Comparison of ENCODE assay signal across 25 cellular contexts in the genomic region with DNA sequence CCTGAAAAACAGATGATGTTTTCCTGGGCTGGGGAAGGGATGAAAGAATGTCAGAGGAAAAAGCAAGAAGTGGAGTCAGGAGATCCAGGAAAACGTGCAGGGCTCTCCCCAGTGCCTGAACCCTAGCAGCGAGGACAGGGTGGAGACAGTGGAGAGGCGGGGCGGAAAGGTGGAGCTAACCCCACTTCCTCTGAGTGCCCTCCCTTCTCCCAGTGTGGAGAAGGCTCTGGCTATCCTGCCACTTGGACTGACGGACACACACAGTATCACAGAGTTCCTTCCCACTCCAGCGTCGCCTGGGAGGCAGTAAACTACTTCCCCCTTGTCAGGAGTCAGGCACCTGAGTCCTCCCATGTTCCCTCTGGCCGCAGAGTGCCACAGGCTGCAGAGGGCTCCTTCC. TPM values are rescaled to one million over a fixed set of nuclear protein-coding genes. Genes with fewer than 3 reads are reported as not detected.
DNase-seq lines count a peak whose midpoint lies in the region; ATAC-seq, FAIRE-seq and TF ChIP-seq lines count a peak whose summit lies in the region.
"Had no signal": no experiment of that assay in that cellular context is flagged by ENCODE, and none has a peak within 500 bp of the region (broad histone marks: within the 10 kb centered on the region; RNA-seq: fewer than 3 reads in every experiment).

No MANE protein-coding gene starts in this region.

- in situ Hi-C loops in HepG2 (cut with HindIII; ENCODE audit: extremely low pct_ligation_motif_present, low pct_unique_long_range_greater_than_20kb) = no loop called here

- H4K20me1 ChIP-seq in HepG2 (ENCODE audit: insufficient read depth, low read length) = no peaks in the 10 kb centered on the region

- CTCF ChIA-PET in HepG2 (lab: Yijun Ruan, JAX; ENCODE audit: low intra/inter-chr PET ratio, low total read pairs) = no interaction called here

- no peaks in the 10 kb centered on the region for H3K4me1 ChIP-seq in right lobe of liver
- no peaks in the 10 kb centered on the region for H3K4me1 ChIP-seq in HepG2 (ENCODE audit: insufficient read depth, low read length)
- no peaks in the 10 kb centered on the region for H3K4me1 ChIP-seq in gastroesophageal sphincter
- no peaks in the 10 kb centered on the region for H3K4me1 ChIP-seq in lower lobe of right lung
- H3K4me1 ChIP-seq: ascending aorta, esophagus squamous epithelium, prostate gland had no signal

- DNase-seq in right lobe of liver (no peak), HepG2 (ENCODE audit: low spot score) (no peak), lower lobe of right lung (no peak), GM19239 (ENCODE audit: insufficient read length, low spot score) (no peak), HuH-7 (ENCODE audit: low spot score) (no peak), dedifferentiated amniotic fluid mesenchymal stem cell (ENCODE audit: extremely low spot score) (no peak)
- DNase-seq: activated B cell treated with CpG ODN at 0.5 μM for 24 hours; activated CD8-positive, alpha-beta T cell treated with anti-CD3 and anti-CD28 coated beads for 36 hours; activated naive CD4-positive, alpha-beta T cell treated with anti-CD3 and anti-CD28 coated beads, Interleukin-2, amount 10 ng/mL, durations not matched to agents 7 days and 5 days; activated T-cell treated with anti-CD3 and anti-CD28 coated beads, Interleukin-2, amount 50 U/mL, for 1 hour; CD4-positive, CD25-positive, alpha-beta regulatory T cell; DMS153; effector CD4-positive, alpha-beta T cell; esophagus squamous epithelium; mesenchymal stem cell; natural killer cell; NCI-H1105 treated with DMSO at 0.1 percent for 48 hours; NCI-H526 treated with DMSO at 0.1 percent for 48 hours; PC-3 had no signal

- no peak overlapping the region for H2AFZ ChIP-seq in HepG2 (ENCODE audit: low read length)

- H3K9ac ChIP-seq in HepG2 (ENCODE audit: insufficient read depth, low read depth, low read length) = no peak overlapping the region

- TF ChIP-seq POLR2A in right lobe of liver (IDR thresholded peaks at IDR 0.05) (no peak), HepG2 (IDR thresholded peaks at IDR 0.05; ENCODE audit: insufficient read depth in 1 of 2, low read depth in 2 of 2, low read length in 2 of 2) (no peak), gastroesophageal sphincter (IDR thresholded peaks at IDR 0.05) (no peak), GM18505 (IDR thresholded peaks at IDR 0.05; ENCODE audit: borderline replicate concordance, extremely low read depth, insufficient read depth, insufficient read length) (no peak)

- POLR2A ChIA-PET in HepG2 (lab: Yijun Ruan, JAX) = no interaction called here

- H3K36me3 ChIP-seq in right lobe of liver = no peaks in the 10 kb centered on the region
- no peaks in the 10 kb centered on the region for H3K36me3 ChIP-seq in HepG2 (replicated peaks in 1 of 2; ENCODE audit: control insufficient read depth in 1 of 2, insufficient read depth in 2 of 2, low read length in 2 of 2)
- H3K36me3 ChIP-seq in gastroesophageal sphincter = no peaks in the 10 kb centered on the region
- no peaks in the 10 kb centered on the region for H3K36me3 ChIP-seq in lower lobe of right lung
- H3K36me3 ChIP-seq: ascending aorta, esophagus squamous epithelium, prostate gland had no signal

- BruUV-seq in HepG2 (replicated peaks; lab: Mats Ljungman, UMichigan) = no TSS peak

- no peak overlapping the region for H3K4me2 ChIP-seq in HepG2 (ENCODE audit: low read depth, low read length)

- H3K4me3 ChIP-seq in right lobe of liver (no peak overlapping the region), HepG2 (replicated peaks in 1 of 3; ENCODE audit: insufficient read depth in 1 of 3, low read depth in 2 of 3, low read length in 3 of 3) (no peak overlapping the region), gastroesophageal sphincter (no peak overlapping the region), lower lobe of right lung (no peak overlapping the region)
- H3K4me3 ChIP-seq: ascending aorta, esophagus squamous epithelium, prostate gland, SK-N-MC had no signal

- peak; percentile 42 to 80 (median 54) for ATAC-seq in right lobe of liver
- no peak for ATAC-seq in HepG2
- ATAC-seq in gastroesophageal sphincter = peak; percentile 43
- peak; percentile 64 to 71 for ATAC-seq in lower lobe of right lung
- ATAC-seq in GM18505 (IDR thresholded peaks at IDR 0.05; ENCODE audit: unreplicated experiment) = no peak
- ATAC-seq: activated CD8-positive, alpha-beta T cell treated with anti-CD3 and anti-CD28 coated beads for 36 hours; natural killer cell; PC-3 had no signal

- H3K27me3 ChIP-seq in right lobe of liver = no peaks in the 10 kb centered on the region
- peaks cover 0 to 14% of the 10 kb centered on the region in 2 experiments; a peak in 2 of 5 replicates for H3K27me3 ChIP-seq in HepG2 (ENCODE audit: control insufficient read depth in 1 of 2, insufficient read depth in 2 of 2, low read length in 2 of 2)
- H3K27me3 ChIP-seq in gastroesophageal sphincter = no peaks in the 10 kb centered on the region
- H3K27me3 ChIP-seq in lower lobe of right lung (ENCODE audit: low read depth) = no peaks in the 10 kb centered on the region
- H3K27me3 ChIP-seq: ascending aorta, esophagus squamous epithelium had no signal

- WGBS in right lobe of liver (ENCODE audit: insufficient coverage, low coverage, low lambda C conversion rate, missing lambda C conversion rate) = 13% methylated on average over 4 of the region's 8 CpGs
- 4% methylated on average over 4 of the region's 8 CpGs for WGBS in HepG2 (ENCODE audit: low lambda C conversion rate)
- WGBS in gastroesophageal sphincter (ENCODE audit: low coverage in 1 of 2), 2 donors = 10 to 35% methylated on average over 5 of the region's 8 CpGs

- intact Hi-C loops in right lobe of liver (cut with DNase I) = no loop called here
- intact Hi-C loops in HepG2 (cut with micrococcal nuclease; ENCODE audit: unreplicated experiment) = no loop called here
- intact Hi-C loops in lower lobe of right lung (cut with DNase I) = no loop called here

- no peaks in the 10 kb centered on the region for H3K79me2 ChIP-seq in HepG2 (ENCODE audit: insufficient read depth, low read length)

- TF ChIP-seq EP300 in HepG2 (IDR thresholded peaks at IDR 0.05; ENCODE audit: low read depth in 2 of 2, low read length in 2 of 2) (no peak), HepG2 (CRISPR knock-in tag; IDR thresholded peaks at IDR 0.05; ENCODE audit: borderline replicate concordance) (no peak), gastroesophageal sphincter (IDR thresholded peaks at IDR 0.05) (no peak)

- TF ChIP-seq CTCF in right lobe of liver (IDR thresholded peaks at IDR 0.05) = no peak
- no peak for TF ChIP-seq CTCF in HepG2 (CRISPR knock-in tag; IDR thresholded peaks at IDR 0.05)
- no peak for TF ChIP-seq CTCF in gastroesophageal sphincter (IDR thresholded peaks at IDR 0.05)
- no peak for TF ChIP-seq CTCF in lower lobe of right lung (IDR thresholded peaks at IDR 0.05)

- TF ChIP-seq RAD21 in HepG2 (CRISPR knock-in tag; IDR thresholded peaks at IDR 0.05) = no peak

- no peaks in the 10 kb centered on the region for H3K9me3 ChIP-seq in right lobe of liver
- H3K9me3 ChIP-seq in HepG2 (ENCODE audit: low read length) = no peaks in the 10 kb centered on the region
- no peaks in the 10 kb centered on the region for H3K9me3 ChIP-seq in gastroesophageal sphincter
- H3K9me3 ChIP-seq in lower lobe of right lung = no peaks in the 10 kb centered on the region
- H3K9me3 ChIP-seq: ascending aorta, esophagus squamous epithelium, prostate gland had no signal

- H3K27ac ChIP-seq in right lobe of liver = no peak overlapping the region
- H3K27ac ChIP-seq in HepG2 (ENCODE audit: extremely low read length, insufficient read depth, low read length) = no peak overlapping the region
- H3K27ac ChIP-seq in gastroesophageal sphincter = no peak overlapping the region
- H3K27ac ChIP-seq in lower lobe of right lung = no peak overlapping the region
- H3K27ac ChIP-seq: ascending aorta, esophagus squamous epithelium, prostate gland, SK-N-MC had no signal

- FAIRE-seq in HepG2 (lab: Jason Lieb, UNC) (no peak), GM19239 (lab: Jason Lieb, UNC) (no peak)

TF ChIP-seq in HepG2, 621 proteins besides CTCF, POLR2A, EP300 and RAD21 (continues in another document):
- TF ChIP-seq, protein P1, sequence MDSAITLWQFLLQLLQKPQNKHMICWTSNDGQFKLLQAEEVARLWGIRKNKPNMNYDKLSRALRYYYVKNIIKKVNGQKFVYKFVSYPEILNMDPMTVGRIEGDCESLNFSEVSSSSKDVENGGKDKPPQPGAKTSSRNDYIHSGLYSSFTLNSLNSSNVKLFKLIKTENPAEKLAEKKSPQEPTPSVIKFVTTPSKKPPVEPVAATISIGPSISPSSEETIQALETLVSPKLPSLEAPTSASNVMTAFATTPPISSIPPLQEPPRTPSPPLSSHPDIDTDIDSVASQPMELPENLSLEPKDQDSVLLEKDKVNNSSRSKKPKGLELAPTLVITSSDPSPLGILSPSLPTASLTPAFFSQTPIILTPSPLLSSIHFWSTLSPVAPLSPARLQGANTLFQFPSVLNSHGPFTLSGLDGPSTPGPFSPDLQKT (CRISPR knock-in tag; IDR thresholded peaks at IDR 0.05; ENCODE audit: borderline replicate concordance) = no peak

RNA-seq across cellular contexts. Expression of a gene that starts 34.6 kb away (rescaled TPM):
- 1 to 10 TPM in 2 of 6 experiments, under 1 TPM in 4; 0.42 to 2.3 (median 0.85) TPM for total RNA-seq in right lobe of liver
- total RNA-seq in HepG2 (2016; rRNA removed; fragmentation: Illumina TruSeq; extraction: Trizol) = 0.07 TPM in 1 of 2 replicates, not detected in the other
- 0.44 and 0.91 TPM in 2 replicates for total RNA-seq in HepG2 (2016; cell fraction: cytosol; rRNA removed; fragmentation: Illumina TruSeq; extraction: Trizol; ENCODE audit: low read depth)
- total RNA-seq in HepG2 (2016; cell fraction: insoluble cytoplasmic fraction; rRNA removed; fragmentation: Illumina TruSeq; extraction: Trizol) = 0.09 TPM in 1 of 2 replicates, not detected in the other
- total RNA-seq in HepG2 (2016; cell fraction: membrane; rRNA removed; fragmentation: Illumina TruSeq; extraction: Trizol) = 0.24 and 0.34 TPM in 2 replicates
- 0.06 and 0.25 TPM in 2 replicates for total RNA-seq in HepG2 (2016; cell fraction: nucleus; rRNA removed; fragmentation: Illumina TruSeq; extraction: Trizol)
- 0.05 and 0.17 TPM in 2 replicates for polyA plus RNA-seq in HepG2 (2011; rRNA removed)
- 0.06 and 0.19 TPM in 2 replicates for polyA plus RNA-seq in HepG2 (2011; cell fraction: cytosol; rRNA removed)
- polyA plus RNA-seq in HepG2 (2011; cell fraction: nucleus; rRNA removed) = 0.16 and 0.77 TPM in 2 replicates
- 0.05 and 0.07 TPM in 2 replicates for polyA plus RNA-seq in HepG2 (2012)
- polyA plus RNA-seq in HepG2 (2016; cell fraction: cytosol; fragmentation: Illumina TruSeq; extraction: Trizol; ENCODE audit: low read depth) = 0.16 TPM in 1 of 2 replicates, not detected in the other
- 0.02 TPM in 1 of 2 replicates, not detected in the other for polyA plus RNA-seq in HepG2 (2016; cell fraction: insoluble cytoplasmic fraction; fragmentation: Illumina TruSeq; extraction: Trizol; ENCODE audit: low read depth)
- not detected in 2 replicates for polyA plus RNA-seq in HepG2 (2016; cell fraction: membrane; fragmentation: Illumina TruSeq; extraction: Trizol; ENCODE audit: low read depth)
- not detected in 2 replicates for polyA plus RNA-seq in HepG2 (2016; cell fraction: nucleus; fragmentation: Illumina TruSeq; extraction: Trizol; ENCODE audit: insufficient read depth, low read depth)
- 0.38 and 1.0 TPM in 2 replicates for polyA minus RNA-seq in HepG2 (2011; rRNA and poly(A)+ RNA removed; ENCODE audit: low replicate concordance)
- 0.20 TPM in 1 of 2 replicates, not detected in the other for polyA minus RNA-seq in HepG2 (2011; cell fraction: cytosol; rRNA and poly(A)+ RNA removed)
- 0.12 and 0.77 TPM in 2 replicates for polyA minus RNA-seq in HepG2 (2011; cell fraction: nucleus; rRNA and poly(A)+ RNA removed)
- 1 to 10 TPM; 2.0 to 8.0 (median 6.7) TPM for total RNA-seq in gastroesophageal sphincter
- total RNA-seq in lower lobe of right lung = 2.2 TPM
- total RNA-seq: LHCN-M2, PC-3 had no signal

Comparison
In these comparisons a context has a peak if more than half of its experiments do, and no peak if none do; other contexts are left out.
1. ATAC-seq: peak in right lobe of liver (4 of 4), gastroesophageal sphincter (single experiment) and lower lobe of right lung (2 of 2); none in HepG2 (single experiment) and GM18505 (single experiment).